In genomic region chr19:49847731-49848696, GRCh38 we compare ENCODE assay signal across 9 cellular contexts. TPM values are rescaled to one million over a fixed set of nuclear protein-coding genes. Genes with fewer than 3 reads are reported as not detected.
DNase-seq lines count a peak whose midpoint lies in the region; ATAC-seq and TF ChIP-seq lines count a peak whose summit lies in the region.
"Had no signal": no experiment of that assay in that cellular context is flagged by ENCODE, and none has a peak within 500 bp of the region (broad histone marks: within the 10 kb centered on the region; RNA-seq: fewer than 3 reads in every experiment).

No MANE protein-coding gene starts in this region.

- H3K9me3 ChIP-seq in prostate gland: no peaks in the 10 kb centered on the region
- H3K9me3 ChIP-seq in heart left ventricle: peaks cover 0 to 9% (median 0%) of the 10 kb centered on the region in 12 donors

- peak overlapping the region; percentile 69 for H3K4me3 Mint-ChIP-seq in neural crest cell

- H3K36me3 Mint-ChIP-seq in neural crest cell (ENCODE audit: low read depth): peaks cover 26% of the 10 kb centered on the region

- TF ChIP-seq POLR2A in prostate gland (IDR thresholded peaks at IDR 0.05) (no peak), heart left ventricle (IDR thresholded peaks at IDR 0.05) (no peak)

- peaks cover 14% of the 10 kb centered on the region for H3K27me3 Mint-ChIP-seq in neural crest cell (ENCODE audit: low read depth)

- H3K27ac ChIP-seq in prostate gland (no peak overlapping the region), heart left ventricle (no peak overlapping the region)

- intact Hi-C loops in prostate gland (cut with DNase I) (no loop called here), heart left ventricle (cut with DNase I) (no loop called here), sciatic nerve (cut with DNase I) (loop anchor here (1.0 kb wide), 1 partner anchor 22 kb away; no protein-coding TSS in a partner anchor)

- H3K4me1 Mint-ChIP-seq in neural crest cell: peaks cover 19% of the 10 kb centered on the region

- H3K4me1 ChIP-seq in prostate gland (replicated peaks) (no peaks in the 10 kb centered on the region), heart left ventricle (peaks cover 3 to 35% (median 17%) of the 10 kb centered on the region in 12 donors)

- DNase-seq in ELR (ENCODE audit: low read depth) (peak; percentile 94), MV-4-11 (lab: John Stamatoyannopoulos, UW) (peak; percentile 94), amniotic stem cell (lab: John Stamatoyannopoulos, UW) (peak; percentile 17), neural crest cell (ENCODE audit: low read depth, low spot score) (no peak), prostate gland (ENCODE audit: low spot score) (no peak), heart left ventricle (no peak), sciatic nerve (ENCODE audit: low spot score) (no peak)
- DNase-seq: NCI-H1092 had no signal

- no peak overlapping the region for H3K27ac Mint-ChIP-seq in neural crest cell (ENCODE audit: unreplicated experiment)

- H3K36me3 ChIP-seq in prostate gland (no peaks in the 10 kb centered on the region), heart left ventricle (no peaks in the 10 kb centered on the region)

- ATAC-seq in heart left ventricle (no peak), GM19324 (IDR thresholded peaks at IDR 0.05; ENCODE audit: low FRiP score, unreplicated experiment) (no peak), sciatic nerve (no peak)

- H3K9me3 Mint-ChIP-seq in neural crest cell: peaks cover 4% of the 10 kb centered on the region

- TF ChIP-seq CTCF in neural crest cell (conservative IDR thresholded peaks at IDR 0.05) (no peak), prostate gland (IDR thresholded peaks at IDR 0.05) (no peak), heart left ventricle (IDR thresholded peaks at IDR 0.05) (no peak)

- no peaks in the 10 kb centered on the region for H3K27me3 ChIP-seq in prostate gland (replicated peaks; ENCODE audit: insufficient read depth)
- no peaks in the 10 kb centered on the region for H3K27me3 ChIP-seq in heart left ventricle

- H3K4me3 ChIP-seq in prostate gland (no peak overlapping the region), heart left ventricle (no peak overlapping the region)

- 91% methylated on average over 10 of the region's 10 CpGs for WGBS in prostate gland
- 90 to 94% (median 92%) methylated on average over 10 of the region's 10 CpGs for WGBS in heart left ventricle, 4 donors

RNA-seq across cellular contexts. Expression of gene PTOV1, which starts 2.9 kb away (rescaled TPM):
- 453 and 466 TPM in 2 replicates for total RNA-seq in neural crest cell
- total RNA-seq in prostate gland: 100 to 1,000 TPM; 179 to 252 TPM
- 100 to 1,000 TPM in 1 of 9 donors, 10 to 100 TPM in 8; 70.9 to 109 (median 91.5) TPM for total RNA-seq in heart left ventricle
- polyA plus RNA-seq in heart left ventricle: 100 to 1,000 TPM in 1 of 2 donors, 10 to 100 TPM in 1; 85.9 to 135 TPM
- 143 TPM for total RNA-seq in sciatic nerve

RNA-seq across cellular contexts. Expression of gene PNKP, which starts 19.4 kb away (rescaled TPM):
- total RNA-seq in neural crest cell: 131 and 135 TPM in 2 replicates
- total RNA-seq in prostate gland: 100 to 1,000 TPM in 1 of 2 donors, 10 to 100 TPM in 1; 64.9 to 128 TPM
- total RNA-seq in heart left ventricle: 10 to 100 TPM; 26.6 to 57.0 (median 36.8) TPM
- 10 to 100 TPM; 32.7 to 54.7 TPM for polyA plus RNA-seq in heart left ventricle
- 66.6 TPM for total RNA-seq in sciatic nerve

RNA-seq across cellular contexts. Expression of gene AKT1S1, which starts 29.1 kb away (rescaled TPM):
- total RNA-seq in neural crest cell (38.6 and 39.6 TPM in 2 replicates), prostate gland (10 to 100 TPM; 27.6 to 30.2 TPM), heart left ventricle (10 to 100 TPM; 25.3 to 46.0 (median 31.2) TPM), sciatic nerve (36.6 TPM)
- polyA plus RNA-seq in heart left ventricle: 10 to 100 TPM; 41.9 to 55.1 TPM

RNA-seq across cellular contexts. Expression of gene TBC1D17, which starts 29.5 kb away (rescaled TPM):
- total RNA-seq in neural crest cell (30.5 and 34.5 TPM in 2 replicates), prostate gland (10 to 100 TPM; 33.0 to 51.4 TPM), heart left ventricle (10 to 100 TPM; 30.1 to 54.8 (median 39.8) TPM), sciatic nerve (64.8 TPM)
- 10 to 100 TPM; 30.7 to 35.9 TPM for polyA plus RNA-seq in heart left ventricle

RNA-seq across cellular contexts. Expression of gene MED25, which starts 29.9 kb away (rescaled TPM):
- total RNA-seq in neural crest cell (80.8 and 85.4 TPM in 2 replicates), prostate gland (100 to 1,000 TPM in 1 of 2 donors, 10 to 100 TPM in 1; 38.4 to 173 TPM), heart left ventricle (100 to 1,000 TPM in 1 of 9 donors, 10 to 100 TPM in 8; 45.8 to 119 (median 54.7) TPM), sciatic nerve (39.7 TPM)
- polyA plus RNA-seq in heart left ventricle: 10 to 100 TPM; 44.1 to 60.2 TPM

Comparison
In these comparisons a context has a peak if more than half of its experiments do, and no peak if none do; other contexts are left out.
1. DNase-seq: peak in ELR (single experiment), MV-4-11 (single experiment) and amniotic stem cell (single experiment); none in neural crest cell (single experiment), prostate gland (single experiment), heart left ventricle (0 of 5) and sciatic nerve (single experiment).